8 cellular contexts compared by ENCODE assay signal in the genomic region with DNA sequence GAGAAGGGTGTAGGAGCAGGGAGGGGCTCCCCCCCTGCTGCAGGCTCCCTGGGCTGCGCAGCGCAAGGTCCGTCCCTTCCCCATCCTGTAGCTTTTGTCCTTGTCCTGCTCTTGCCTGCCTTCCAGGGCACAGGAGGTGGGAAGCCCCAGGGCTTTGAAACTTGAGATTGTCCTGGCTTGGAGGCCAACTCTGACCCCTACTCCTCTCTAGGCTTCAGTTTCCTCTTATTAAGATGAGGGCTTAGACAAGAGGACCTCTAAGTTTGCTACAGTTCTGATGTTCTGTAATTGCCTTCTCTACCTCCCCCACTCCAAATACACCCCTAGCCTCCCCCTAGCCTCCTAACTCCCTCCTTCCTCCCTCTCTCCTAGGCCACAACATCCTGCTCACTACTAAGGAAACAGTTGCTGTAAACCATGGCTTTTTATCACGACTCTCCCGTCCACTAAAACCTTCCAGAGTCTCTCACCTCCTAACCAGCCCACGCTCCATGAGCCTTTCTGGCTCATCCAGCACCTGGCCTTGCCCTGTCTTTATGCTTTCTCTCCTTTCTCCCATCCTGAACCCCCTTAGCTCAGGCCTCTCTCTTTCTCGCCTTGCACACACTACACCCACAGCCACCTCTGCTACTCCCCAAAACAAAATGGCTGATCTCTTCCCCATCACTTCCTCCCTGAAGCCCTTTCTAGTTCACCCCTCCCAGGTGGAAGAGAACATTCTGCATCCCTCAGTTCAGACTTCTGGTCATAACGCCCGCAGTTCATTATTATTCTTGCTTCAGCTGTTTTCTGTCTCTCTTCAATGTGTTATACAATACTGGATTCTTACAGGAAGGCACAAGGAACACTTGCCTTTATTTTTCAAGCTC. TPM values are rescaled to one million over a fixed set of nuclear protein-coding genes. Genes with fewer than 3 reads are reported as not detected.
DNase-seq lines count a peak whose midpoint lies in the region; ATAC-seq and TF ChIP-seq lines count a peak whose summit lies in the region.

No MANE protein-coding gene starts in this region.

- POLR2A ChIA-PET in MCF 10A (lab: Yijun Ruan, JAX) = interaction anchor here (0.7 to 2.8 kb wide), 3 partner anchors 10 to 117 kb away, joined by 3 to 9 read pairs (median 6); no protein-coding TSS in a partner anchor

- no peak overlapping the region for H3K27ac Mint-ChIP-seq in MCF 10A (ENCODE audit: low read depth, unreplicated experiment)

- H3K4me2 ChIP-seq in mesenchymal stem cell (ENCODE audit: low read length, poor library complexity, severe bottlenecking) = peak overlapping the region; percentile 65

- no peaks in the 10 kb centered on the region for H3K36me3 Mint-ChIP-seq in MCF 10A (ENCODE audit: insufficient read depth, unreplicated experiment)

- intact Hi-C loops in MCF 10A (cut with micrococcal nuclease) = loop anchor here (1.0 to 10.0 kb wide), 4 partner anchors 23 to 1654 kb away; no protein-coding TSS in a partner anchor

- CTCF ChIA-PET in MCF 10A (lab: Yijun Ruan, JAX) = interaction anchor here (0.6 to 5.3 kb wide), 54 partner anchors 8 to 1680 kb away, joined by 3 to 43 read pairs (median 4); partner anchors contain the start of genes TSPO2 and UNC5CL

- H3K27me3 Mint-ChIP-seq in MCF 10A (ENCODE audit: insufficient read depth, unreplicated experiment) = no peaks in the 10 kb centered on the region

- H3K23ac ChIP-seq in mesenchymal stem cell (ENCODE audit: low read length in 2 of 2) = no peak overlapping the region

- peak overlapping the region; percentile 97 for H4K8ac ChIP-seq in mesenchymal stem cell (ENCODE audit: low read length)

- H2BK120ac ChIP-seq in mesenchymal stem cell (ENCODE audit: low read depth, low read length) = no peak overlapping the region

- H4K91ac ChIP-seq in mesenchymal stem cell (ENCODE audit: low read length) = peak overlapping the region; percentile 92

- H3K18ac ChIP-seq in mesenchymal stem cell (ENCODE audit: low read depth in 1 of 2, low read length in 2 of 2) = peak overlapping the region; percentile 52 to 75

- ATAC-seq in GM18868 (IDR thresholded peaks at IDR 0.05; ENCODE audit: unreplicated experiment) (peak; percentile 27), HG02970 (IDR thresholded peaks at IDR 0.05; ENCODE audit: low FRiP score, unreplicated experiment) (no peak), GM19395 (IDR thresholded peaks at IDR 0.05; ENCODE audit: unreplicated experiment) (no peak)

- H2AFZ ChIP-seq in mesenchymal stem cell (ENCODE audit: low read depth, low read length) = peak overlapping the region; percentile 39

- no peaks in the 10 kb centered on the region for H3K9me3 Mint-ChIP-seq in MCF 10A (ENCODE audit: unreplicated experiment)

- WGBS in mesenchymal stem cell = 76% methylated on average over 9 of the region's 9 CpGs

- H3K4me3 ChIP-seq in HUES48 (ENCODE audit: low read depth, low read length) (peak overlapping the region; percentile 72), mesenchymal stem cell (ENCODE audit: insufficient read depth in 1 of 2, low read depth in 1 of 2, low read length in 2 of 2) (peak overlapping the region; percentile 60 to 76)

- H3K9me3 ChIP-seq in HUES48 (ENCODE audit: control insufficient read depth, insufficient read depth, low read length) (no peaks in the 10 kb centered on the region), mesenchymal stem cell (ENCODE audit: control insufficient read depth, low read length) (no peaks in the 10 kb centered on the region)

- DNase-seq in MCF 10A (ENCODE audit: unreplicated experiment) (no peak), mesenchymal stem cell (no peak), iPS-NIHi11 (ENCODE audit: low spot score) (no peak)
- no peak for DNase-seq in activated CD4-positive, alpha-beta T cell treated with anti-CD3 and anti-CD28 coated beads for 1 hour

- H3K4ac ChIP-seq in mesenchymal stem cell (ENCODE audit: low read depth in 1 of 2, low read length in 2 of 2) = peak overlapping the region in 1 of 2 experiments; percentile 0

- H3K27me3 ChIP-seq in HUES48 (ENCODE audit: control insufficient read depth, insufficient read depth, low read length) (no peaks in the 10 kb centered on the region), mesenchymal stem cell (ENCODE audit: control insufficient read depth in 1 of 2, insufficient read depth in 1 of 2, low read length in 2 of 2) (peaks cover 0 to 31% of the 10 kb centered on the region in 2 experiments)

- no peak overlapping the region for H2BK15ac ChIP-seq in mesenchymal stem cell (ENCODE audit: low read depth, poor library complexity, severe bottlenecking)

- H2AK5ac ChIP-seq in mesenchymal stem cell (ENCODE audit: low read length, severe bottlenecking) = no peak overlapping the region

- peak overlapping the region; percentile 61 for H3K4me3 Mint-ChIP-seq in MCF 10A (ENCODE audit: unreplicated experiment)

- H3K79me1 ChIP-seq in mesenchymal stem cell (replicated peaks; ENCODE audit: low read length, poor library complexity, severe bottlenecking) = no peaks in the 10 kb centered on the region

- H3K27ac ChIP-seq in HUES48 (ENCODE audit: low read depth, low read length) (peak overlapping the region; percentile 11), mesenchymal stem cell (ENCODE audit: low read length, poor library complexity, severe bottlenecking) (no peak overlapping the region)

- H2BK5ac ChIP-seq in mesenchymal stem cell (ENCODE audit: low read depth, low read length, poor library complexity, severe bottlenecking) = no peak overlapping the region

- H3K14ac ChIP-seq in mesenchymal stem cell (ENCODE audit: low read length in 2 of 2) = peak overlapping the region in 1 of 2 experiments; percentile 19

- H3K9ac ChIP-seq in HUES48 (ENCODE audit: low read depth, low read length) (peak overlapping the region; percentile 67), mesenchymal stem cell (ENCODE audit: low read length) (peak overlapping the region; percentile 88)

- BruUV-seq in MCF 10A (replicated peaks; lab: Mats Ljungman, UMichigan) = no TSS peak

- H3K4me1 ChIP-seq in HUES48 (ENCODE audit: control insufficient read depth, insufficient read depth, low read length) (peaks cover 19% of the 10 kb centered on the region), mesenchymal stem cell (ENCODE audit: control insufficient read depth, insufficient read depth, low read depth, low read length) (peaks cover 9% of the 10 kb centered on the region)

- peak overlapping the region in 1 of 2 experiments; percentile 67 for H2BK12ac ChIP-seq in mesenchymal stem cell (ENCODE audit: low read length in 2 of 2)

- TF ChIP-seq CTCF in MCF 10A (IDR thresholded peaks at IDR 0.05; ENCODE audit: unreplicated experiment) = no peak

- H3K4me1 Mint-ChIP-seq in MCF 10A (ENCODE audit: insufficient read depth, unreplicated experiment) = peaks cover 24% of the 10 kb centered on the region

- H3K36me3 ChIP-seq in HUES48 (ENCODE audit: control insufficient read depth, insufficient read depth, low read length) (no peaks in the 10 kb centered on the region), mesenchymal stem cell (ENCODE audit: control insufficient read depth in 1 of 2, insufficient read depth in 2 of 2, low read depth in 1 of 2, low read length in 2 of 2) (no peaks in the 10 kb centered on the region)

RNA-seq across cellular contexts. Expression of gene UNC5CL, which starts 10.2 kb away (rescaled TPM):
- total RNA-seq in MCF 10A (2022) = 0.19 and 0.59 TPM in 2 replicates
- polyA plus RNA-seq in mesenchymal stem cell (2013, experiment 1 of 2) = 0.11 TPM
- 0.08 TPM for polyA plus RNA-seq in mesenchymal stem cell (2013, experiment 2 of 2)

RNA-seq across cellular contexts. Expression of gene TSPO2, which starts 13.4 kb away (rescaled TPM):
- total RNA-seq in MCF 10A (2022) = not detected in 2 replicates
- polyA plus RNA-seq in mesenchymal stem cell (2013, experiment 1 of 2) = not detected
- not detected for polyA plus RNA-seq in mesenchymal stem cell (2013, experiment 2 of 2)

RNA-seq across cellular contexts. Expression of gene APOBEC2, which starts 24.1 kb away (rescaled TPM):
- not detected in 2 replicates for total RNA-seq in MCF 10A (2022)
- not detected for polyA plus RNA-seq in mesenchymal stem cell (2013, experiment 1 of 2)
- polyA plus RNA-seq in mesenchymal stem cell (2013, experiment 2 of 2) = not detected

RNA-seq across cellular contexts. Expression of gene OARD1, which starts 43.3 kb away (rescaled TPM):
- 28.0 and 35.2 TPM in 2 replicates for total RNA-seq in MCF 10A (2022)
- polyA plus RNA-seq in mesenchymal stem cell (2013, experiment 1 of 2) = 18.6 TPM
- polyA plus RNA-seq in mesenchymal stem cell (2013, experiment 2 of 2) = 18.9 TPM

RNA-seq across cellular contexts. Expression of gene NFYA, which starts 43.9 kb away (rescaled TPM):
- total RNA-seq in MCF 10A (2022) = 41.5 and 42.1 TPM in 2 replicates
- polyA plus RNA-seq in mesenchymal stem cell (2013, experiment 1 of 2) = 15.8 TPM
- polyA plus RNA-seq in mesenchymal stem cell (2013, experiment 2 of 2) = 15.3 TPM
